10 cellular contexts compared by ENCODE assay signal in the genomic region with DNA sequence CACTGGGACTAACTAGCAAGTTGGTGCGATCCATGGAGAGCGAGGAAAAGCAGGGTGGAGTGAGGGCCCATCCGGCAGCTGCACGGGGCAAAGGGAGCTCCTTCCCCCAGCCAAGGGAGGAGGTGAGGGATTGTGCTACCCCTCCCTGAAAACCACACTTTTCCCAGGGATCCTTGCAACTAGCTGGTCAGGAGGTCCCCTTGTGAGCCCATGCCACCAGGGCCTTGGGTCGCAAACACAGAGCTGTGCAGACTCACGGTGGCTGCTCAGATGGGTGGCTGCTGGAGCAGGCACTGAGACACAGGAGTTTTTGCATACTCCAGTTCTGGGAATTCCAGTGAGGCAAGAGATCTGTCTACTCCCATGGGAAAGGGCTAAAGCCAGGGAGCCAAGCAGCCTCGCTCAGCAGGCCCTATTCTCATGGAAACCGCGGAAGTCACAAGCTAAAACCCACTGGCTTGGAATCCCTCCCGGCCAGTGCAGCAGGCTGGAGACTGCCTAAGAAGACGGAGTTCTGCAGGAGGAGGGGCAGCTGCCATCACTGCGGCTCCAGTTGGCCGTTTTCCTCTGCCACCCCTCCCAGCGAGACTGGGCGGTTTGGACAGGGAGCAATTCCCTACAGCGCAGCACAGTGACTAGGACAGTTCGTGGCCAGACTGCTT. TPM values are rescaled to one million over a fixed set of nuclear protein-coding genes. Genes with fewer than 3 reads are reported as not detected.
DNase-seq lines count a peak whose midpoint lies in the region; ATAC-seq and TF ChIP-seq lines count a peak whose summit lies in the region.
"Had no signal": no experiment of that assay in that cellular context is flagged by ENCODE, and none has a peak within 500 bp of the region (broad histone marks: within the 10 kb centered on the region; RNA-seq: fewer than 3 reads in every experiment).

No MANE protein-coding gene starts in this region.

- H3K27me3 ChIP-seq in IMR-90 (ENCODE audit: control insufficient read depth, insufficient read depth, low read length): no peaks in the 10 kb centered on the region
- H3K27me3 ChIP-seq in mammary epithelial cell (ENCODE audit: insufficient read depth, low read length): no peaks in the 10 kb centered on the region

- H3K4me1 ChIP-seq in IMR-90 (ENCODE audit: control insufficient read depth, insufficient read depth, low read length) (peaks cover 3% of the 10 kb centered on the region), mammary epithelial cell (ENCODE audit: insufficient read depth, low read length) (no peaks in the 10 kb centered on the region)

- peak overlapping the region; percentile 33 for H3K9ac ChIP-seq in IMR-90 (ENCODE audit: low read depth, low read length)
- H3K9ac ChIP-seq in mammary epithelial cell (ENCODE audit: insufficient read depth, low read length): no peak overlapping the region

- ATAC-seq in IMR-90 (ENCODE audit: low read depth): peak; percentile 96
- ATAC-seq in stimulated activated memory B cell treated with anti-CD40 and anti-IgM and Interleukin-4, amounts not matched to agents 10 μg/mL and 1 μg/mL and 100 μg/mL, for 72 hours: peak; percentile 39
- ATAC-seq in activated CD8-positive, alpha-beta memory T cell treated with anti-CD3 and anti-CD28 coated beads, Interleukin-2, amount 10 ng/mL, durations not matched to agents 7 days and 5 days: no peak
- ATAC-seq in activated naive CD4-positive, alpha-beta T cell treated with anti-CD3 and anti-CD28 coated beads, Interleukin-2, amount 50 U/mL, for 72 hours: no peak

- peak overlapping the region; percentile 1 for H2BK5ac ChIP-seq in IMR-90 (ENCODE audit: low read depth, low read length, poor library complexity, severe bottlenecking)

- TF ChIP-seq POLR2A in IMR-90 (IDR thresholded peaks at IDR 0.05; ENCODE audit: low read depth, low read length): no peak

- no peak overlapping the region for H3K4me3 Mint-ChIP-seq in stimulated activated memory B cell treated with anti-CD40 and anti-IgM and Interleukin-4, amounts not matched to agents 10 μg/mL and 1 μg/mL and 100 μg/mL, for 72 hours
- H3K4me3 Mint-ChIP-seq in activated CD8-positive, alpha-beta memory T cell treated with anti-CD3 and anti-CD28 coated beads, Interleukin-2, amount 10 ng/mL, durations not matched to agents 7 days and 5 days: no peak overlapping the region

- CTCF ChIA-PET in IMR-90 (lab: Yijun Ruan, JAX): no interaction called here
- CTCF ChIA-PET in mammary epithelial cell (lab: Charles Lee; ENCODE audit: low non-redundant PET): no interaction called here
- CTCF ChIA-PET in activated CD8-positive, alpha-beta memory T cell treated with anti-CD3 and anti-CD28 coated beads, Interleukin-2, amount 10 ng/mL, durations not matched to agents 7 days and 5 days (lab: Charles Lee): no interaction called here

- H2BK15ac ChIP-seq in IMR-90 (ENCODE audit: low read depth, low read length): peak overlapping the region; percentile 18; the same call in 1 of the 3 replicates

- H3K56ac ChIP-seq in IMR-90 (ENCODE audit: extremely low read depth, insufficient read depth, low read length): no peak overlapping the region

- H3K18ac ChIP-seq in IMR-90 (ENCODE audit: low read depth, low read length): peak overlapping the region; percentile 4; the same call in 1 of the 2 replicates

- peak overlapping the region; percentile 61 for H3K14ac ChIP-seq in IMR-90 (replicated peaks; ENCODE audit: low read depth, low read length)

- H4K5ac ChIP-seq in IMR-90 (ENCODE audit: low read depth, low read length): peak overlapping the region; percentile 8; the same call in 1 of the 2 replicates

- H4K20me1 ChIP-seq in IMR-90 (ENCODE audit: insufficient read depth, low read length) (no peaks in the 10 kb centered on the region), mammary epithelial cell (ENCODE audit: insufficient read depth, low read length) (no peaks in the 10 kb centered on the region)

- peaks cover 14% of the 10 kb centered on the region for H3K9me3 Mint-ChIP-seq in stimulated activated memory B cell treated with anti-CD40 and anti-IgM and Interleukin-4, amounts not matched to agents 10 μg/mL and 1 μg/mL and 100 μg/mL, for 72 hours
- H3K9me3 Mint-ChIP-seq in activated CD8-positive, alpha-beta memory T cell treated with anti-CD3 and anti-CD28 coated beads, Interleukin-2, amount 10 ng/mL, durations not matched to agents 7 days and 5 days (ENCODE audit: low read depth): peaks cover 7% of the 10 kb centered on the region
- peaks cover 4 to 5% of the 10 kb centered on the region in 2 donors for H3K9me3 Mint-ChIP-seq in activated naive CD4-positive, alpha-beta T cell treated with anti-CD3 and anti-CD28 coated beads, Interleukin-2, amount 50 U/mL, for 72 hours

- no peak overlapping the region for H2AK9ac ChIP-seq in IMR-90 (replicated peaks; ENCODE audit: low read depth, low read length, poor library complexity)

- H3K79me1 ChIP-seq in IMR-90 (ENCODE audit: low read depth in 1 of 2, low read length in 2 of 2): no peaks in the 10 kb centered on the region

- H3K9me3 ChIP-seq in IMR-90 (ENCODE audit: control insufficient read depth, insufficient read depth, low read length) (no peaks in the 10 kb centered on the region), mammary epithelial cell (replicated peaks; ENCODE audit: insufficient read depth, low read length) (no peaks in the 10 kb centered on the region)

- peaks cover 10% of the 10 kb centered on the region for H3K27me3 Mint-ChIP-seq in stimulated activated memory B cell treated with anti-CD40 and anti-IgM and Interleukin-4, amounts not matched to agents 10 μg/mL and 1 μg/mL and 100 μg/mL, for 72 hours
- H3K27me3 Mint-ChIP-seq in activated CD8-positive, alpha-beta memory T cell treated with anti-CD3 and anti-CD28 coated beads, Interleukin-2, amount 10 ng/mL, durations not matched to agents 7 days and 5 days: peaks cover 50% of the 10 kb centered on the region

- BruUV-seq in IMR-90 (replicated peaks; lab: Mats Ljungman, UMichigan) (no TSS peak), mammary epithelial cell (replicated peaks; lab: Mats Ljungman, UMichigan) (no TSS peak)

- intact Hi-C loops in IMR-90 (cut with micrococcal nuclease): no loop called here
- intact Hi-C loops in mammary epithelial cell (cut with micrococcal nuclease): no loop called here

- H2AK5ac ChIP-seq in IMR-90 (ENCODE audit: low read depth, low read length): peak overlapping the region; percentile 40; the same call in 1 of the 2 replicates

- H3K4ac ChIP-seq in IMR-90 (ENCODE audit: low read depth, low read length): peak overlapping the region; percentile 42

- POLR2A ChIA-PET in IMR-90 (lab: Charles Lee; ENCODE audit: unreplicated experiment): no interaction called here

- H3K36me3 Mint-ChIP-seq in stimulated activated memory B cell treated with anti-CD40 and anti-IgM and Interleukin-4, amounts not matched to agents 10 μg/mL and 1 μg/mL and 100 μg/mL, for 72 hours: peaks cover 18% of the 10 kb centered on the region
- H3K36me3 Mint-ChIP-seq in activated CD8-positive, alpha-beta memory T cell treated with anti-CD3 and anti-CD28 coated beads, Interleukin-2, amount 10 ng/mL, durations not matched to agents 7 days and 5 days: peaks cover 2% of the 10 kb centered on the region
- H3K36me3 Mint-ChIP-seq in activated naive CD4-positive, alpha-beta T cell treated with anti-CD3 and anti-CD28 coated beads, Interleukin-2, amount 50 U/mL, for 72 hours: peaks cover 8 to 10% of the 10 kb centered on the region in 2 donors

- H3K27ac Mint-ChIP-seq in stimulated activated memory B cell treated with anti-CD40 and anti-IgM and Interleukin-4, amounts not matched to agents 10 μg/mL and 1 μg/mL and 100 μg/mL, for 72 hours: no peak overlapping the region
- no peak overlapping the region for H3K27ac Mint-ChIP-seq in activated CD8-positive, alpha-beta memory T cell treated with anti-CD3 and anti-CD28 coated beads, Interleukin-2, amount 10 ng/mL, durations not matched to agents 7 days and 5 days
- H3K27ac Mint-ChIP-seq in activated naive CD4-positive, alpha-beta T cell treated with anti-CD3 and anti-CD28 coated beads, Interleukin-2, amount 50 U/mL, for 72 hours: no peak overlapping the region

- in situ Hi-C loops in IMR-90 (cut with MboI; ENCODE audit: low sequenced_read_pairs): no loop called here
- in situ Hi-C loops in mammary epithelial cell (cut with MboI; ENCODE audit: low sequenced_read_pairs in 2 of 2): no loop called here

- H2BK20ac ChIP-seq in IMR-90 (ENCODE audit: low read depth, low read length): peak overlapping the region; percentile 16; the same call in 1 of the 2 replicates

- 0% methylated on average over 7 of the region's 17 CpGs; no CpG with 5 or more reads in 1 of the 2 experiments for WGBS in IMR-90 (ENCODE audit: extremely low coverage in 2 of 2, insufficient read length in 1 of 2), 2 experiments
- 29% methylated on average over 12 of the region's 17 CpGs for WGBS in mammary epithelial cell (ENCODE audit: low coverage, missing lambda C conversion rate)

- H2BK120ac ChIP-seq in IMR-90 (ENCODE audit: low read depth, low read length): peak overlapping the region; percentile 50

- peak overlapping the region; percentile 57 for H4K91ac ChIP-seq in IMR-90 (ENCODE audit: insufficient read depth, low read depth, low read length)

- DNase-seq in IMR-90 (peak; percentile 85), mammary epithelial cell (peak; percentile 4), iPS-NIHi7 (ENCODE audit: extremely low spot score) (peak; percentile 55), NCI-H2196 (lab: John Stamatoyannopoulos, UW; ENCODE audit: unreplicated experiment) (no peak), epidermal melanocyte (ENCODE audit: insufficient read length, low spot score) (no peak)
- no peak for DNase-seq in activated CD8-positive, alpha-beta memory T cell treated with anti-CD3 and anti-CD28 coated beads, Interleukin-2, amount 10 ng/mL, durations not matched to agents 7 days and 5 days
- no peak for DNase-seq in activated naive CD4-positive, alpha-beta T cell treated with anti-CD3 and anti-CD28 coated beads, Interleukin-2, amount 50 U/mL, for 72 hours (ENCODE audit: low spot score in 2 of 2)
- DNase-seq: KBM-7 had no signal

- no peaks in the 10 kb centered on the region for H3K36me3 ChIP-seq in IMR-90 (ENCODE audit: control insufficient read depth, insufficient read depth, low read length)
- H3K36me3 ChIP-seq in mammary epithelial cell (ENCODE audit: insufficient read depth, low read length): no peaks in the 10 kb centered on the region

- TF ChIP-seq CTCF in IMR-90 (conservative IDR thresholded peaks at IDR 0.05; ENCODE audit: low read depth, low read length) (no peak), mammary epithelial cell (conservative IDR thresholded peaks at IDR 0.05 in 1 of 2, IDR thresholded peaks at IDR 0.05 in 1 of 2; ENCODE audit: extremely low read depth in 1 of 2, insufficient read depth in 1 of 2, low read depth in 1 of 2, low read length in 2 of 2) (no peak)

- H3K79me2 ChIP-seq in mammary epithelial cell (ENCODE audit: insufficient read depth, low read length): no peaks in the 10 kb centered on the region

- H3K27ac ChIP-seq in IMR-90 (ENCODE audit: insufficient read depth, low read length) (peak overlapping the region; percentile 44), mammary epithelial cell (ENCODE audit: insufficient read depth, low read depth, low read length) (no peak overlapping the region)

- 0 out of 2 replicates have a peak, but pooled peaks cover 5% of the 10 kb centered on the region for H3K9me1 ChIP-seq in IMR-90 (ENCODE audit: insufficient read depth, low read length)

- H4K8ac ChIP-seq in IMR-90 (ENCODE audit: low read depth in 2 of 2, low read length in 2 of 2): peak overlapping the region; percentile 51 to 63; a peak in 3 of 4 replicates

- no peaks in the 10 kb centered on the region for H3K4me1 Mint-ChIP-seq in stimulated activated memory B cell treated with anti-CD40 and anti-IgM and Interleukin-4, amounts not matched to agents 10 μg/mL and 1 μg/mL and 100 μg/mL, for 72 hours
- no peaks in the 10 kb centered on the region for H3K4me1 Mint-ChIP-seq in activated CD8-positive, alpha-beta memory T cell treated with anti-CD3 and anti-CD28 coated beads, Interleukin-2, amount 10 ng/mL, durations not matched to agents 7 days and 5 days

- peak overlapping the region; percentile 30 for H3K4me2 ChIP-seq in IMR-90 (ENCODE audit: low read depth, low read length)
- peak overlapping the region; percentile 4 for H3K4me2 ChIP-seq in mammary epithelial cell (ENCODE audit: insufficient read depth, low read depth, low read length)

- dilution Hi-C loops in IMR-90 (cut with HindIII; ENCODE audit: low sequenced_read_pairs, unreplicated experiment) (no loop called here), mammary epithelial cell (cut with HindIII; ENCODE audit: low sequenced_read_pairs) (no loop called here)

- H3K4me3 ChIP-seq in IMR-90 (ENCODE audit: insufficient read depth, low read depth, low read length) (no peak overlapping the region; the same call in 1 of the 2 replicates), mammary epithelial cell (replicated peaks in 1 of 3; ENCODE audit: insufficient read depth in 1 of 3, low read depth in 2 of 3, low read length in 3 of 3) (no peak overlapping the region)

- TF ChIP-seq RAD21 in IMR-90 (IDR thresholded peaks at IDR 0.05; ENCODE audit: low read length): no peak

- H2AFZ ChIP-seq in IMR-90 (replicated peaks; ENCODE audit: low read length, poor library complexity): peak overlapping the region; percentile 92
- H2AFZ ChIP-seq in mammary epithelial cell (ENCODE audit: low read depth, low read length): peak overlapping the region; percentile 59

- H3K23ac ChIP-seq in IMR-90 (ENCODE audit: low read depth, low read length): 0 out of 2 replicates have a peak overlapping the region, but pooled peaks have one; percentile 18

RNA-seq across cellular contexts. Expression of a gene that starts 10.9 kb away (rescaled TPM):
- not detected in 2 replicates for total RNA-seq in IMR-90 (2012; rRNA removed)
- not detected in 2 replicates for polyA plus RNA-seq in IMR-90 (2012; rRNA removed)
- polyA plus RNA-seq in IMR-90 (2012; cell fraction: cytosol; rRNA removed): not detected in 2 replicates
- polyA plus RNA-seq in IMR-90 (2012; cell fraction: nucleus; rRNA removed; ENCODE audit: low replicate concordance): not detected in 2 replicates
- total RNA-seq in mammary epithelial cell: not detected
- not detected for polyA plus RNA-seq in mammary epithelial cell
- polyA minus RNA-seq in mammary epithelial cell: not detected
- total RNA-seq in activated CD8-positive, alpha-beta memory T cell treated with anti-CD3 and anti-CD28 coated beads, Interleukin-2, amount 10 ng/mL, durations not matched to agents 7 days and 5 days: not detected
- not detected for total RNA-seq in activated naive CD4-positive, alpha-beta T cell treated with anti-CD3 and anti-CD28 coated beads, Interleukin-2, amount 50 U/mL, for 72 hours
- total RNA-seq: lower leg skin had no signal

RNA-seq across cellular contexts. Expression of a gene that starts 22.5 kb away (rescaled TPM):
- total RNA-seq in IMR-90 (2012; rRNA removed) (0.28 TPM in 1 of 2 replicates, not detected in the other), mammary epithelial cell (under 1 TPM in 1 of 2 donors, not detected in 1; 0.17 TPM)
- polyA plus RNA-seq in IMR-90 (2012; rRNA removed) (0.29 and 0.44 TPM in 2 replicates), mammary epithelial cell (0.15 TPM)
- not detected in 2 replicates for polyA plus RNA-seq in IMR-90 (2012; cell fraction: cytosol; rRNA removed)
- 0.67 and 3.9 TPM in 2 replicates for polyA plus RNA-seq in IMR-90 (2012; cell fraction: nucleus; rRNA removed; ENCODE audit: low replicate concordance)
- not detected for polyA minus RNA-seq in mammary epithelial cell
- under 1 TPM; 0.19 to 0.79 TPM for total RNA-seq in activated CD8-positive, alpha-beta memory T cell treated with anti-CD3 and anti-CD28 coated beads, Interleukin-2, amount 10 ng/mL, durations not matched to agents 7 days and 5 days
- 1 to 10 TPM; 1.8 to 3.5 TPM for total RNA-seq in activated naive CD4-positive, alpha-beta T cell treated with anti-CD3 and anti-CD28 coated beads, Interleukin-2, amount 50 U/mL, for 72 hours

Comparison
In these comparisons a context has a peak if more than half of its experiments do, and no peak if none do; other contexts are left out.
1. ATAC-seq: peak in IMR-90 (single experiment) and stimulated activated memory B cell treated with anti-CD40 and anti-IgM and Interleukin-4, amounts not matched to agents 10 μg/mL and 1 μg/mL and 100 μg/mL, for 72 hours (single experiment); none in activated CD8-positive, alpha-beta memory T cell treated with anti-CD3 and anti-CD28 coated beads, Interleukin-2, amount 10 ng/mL, durations not matched to agents 7 days and 5 days (single experiment) and activated naive CD4-positive, alpha-beta T cell treated with anti-CD3 and anti-CD28 coated beads, Interleukin-2, amount 50 U/mL, for 72 hours (0 of 2).
2. DNase-seq: peak in IMR-90 (single experiment), mammary epithelial cell (single experiment) and iPS-NIHi7 (single experiment); none in NCI-H2196 (single experiment), activated CD8-positive, alpha-beta memory T cell treated with anti-CD3 and anti-CD28 coated beads, Interleukin-2, amount 10 ng/mL, durations not matched to agents 7 days and 5 days (single experiment), activated naive CD4-positive, alpha-beta T cell treated with anti-CD3 and anti-CD28 coated beads, Interleukin-2, amount 50 U/mL, for 72 hours (0 of 2) and epidermal melanocyte (single experiment).